In genomic region chr14:69982220-69982795, GRCh38 we compare ENCODE assay signal across 16 cellular contexts.
DNase-seq lines count a peak whose midpoint lies in the region; ATAC-seq and TF ChIP-seq lines count a peak whose summit lies in the region.
"Had no signal": no experiment of that assay in that cellular context is flagged by ENCODE, and none has a peak within 500 bp of the region (broad histone marks: within the 10 kb centered on the region; RNA-seq: fewer than 3 reads in every experiment).

No MANE protein-coding gene starts in this region.

- no peak for TF ChIP-seq POLR2A in gastrocnemius medialis (IDR thresholded peaks at IDR 0.05)

- ATAC-seq in gastrocnemius medialis (peak; percentile 95 to 99), GM19328 (IDR thresholded peaks at IDR 0.05; ENCODE audit: unreplicated experiment) (no peak), T-helper 17 cell (no peak)
- ATAC-seq in activated naive CD4-positive, alpha-beta T cell treated with anti-CD3 and anti-CD28 coated beads, Interleukin-2, amount 50 U/mL, for 72 hours = no peak

- H3K4me2 ChIP-seq in hepatocyte = no peak overlapping the region

- no peaks in the 10 kb centered on the region for H4K20me1 ChIP-seq in hepatocyte (ENCODE audit: insufficient read depth, poor library complexity, severe bottlenecking)

- H3K27me3 Mint-ChIP-seq in MCF 10A (ENCODE audit: insufficient read depth, unreplicated experiment) (no peaks in the 10 kb centered on the region), T-helper 17 cell (peaks cover 68% of the 10 kb centered on the region)

- no peaks in the 10 kb centered on the region for H3K79me2 ChIP-seq in hepatocyte

- H3K27ac ChIP-seq in hepatocyte (peak overlapping the region; percentile 40), gastrocnemius medialis (peak overlapping the region; percentile 44 to 67 (median 56))

- H2AFZ ChIP-seq in hepatocyte = no peak overlapping the region

- CTCF ChIA-PET in MCF 10A (lab: Yijun Ruan, JAX) = no interaction called here

- intact Hi-C loops in MCF 10A (cut with micrococcal nuclease) = no loop called here
- intact Hi-C loops in gastrocnemius medialis (cut with DNase I; ENCODE audit: low total_unique reads) = loop anchor here (1.0 kb wide), 1 partner anchor 132 kb away; no protein-coding TSS in a partner anchor

- H3K4me3 ChIP-seq in hepatocyte = no peak overlapping the region
- peak overlapping the region in 2 of 4 donors; percentile 11 to 25 for H3K4me3 ChIP-seq in gastrocnemius medialis

- no peak for TF ChIP-seq CTCF in MCF 10A (IDR thresholded peaks at IDR 0.05; ENCODE audit: unreplicated experiment)
- no peak for TF ChIP-seq CTCF in hepatocyte (IDR thresholded peaks at IDR 0.05; ENCODE audit: poor library complexity)
- TF ChIP-seq CTCF in gastrocnemius medialis (IDR thresholded peaks at IDR 0.05 in 4 of 5, conservative IDR thresholded peaks at IDR 0.05 in 1 of 5) = no peak

- DNase-seq in HCEC 1CT = peak; percentile 24
- peak; percentile 5 for DNase-seq in MCF 10A (ENCODE audit: unreplicated experiment)
- DNase-seq in hepatocyte (ENCODE audit: low spot score) = no peak
- DNase-seq in gastrocnemius medialis = peak in 1 of 2 donors; percentile 25
- DNase-seq in activated naive CD4-positive, alpha-beta T cell treated with anti-CD3 and anti-CD28 coated beads, Interleukin-2, amount 50 U/mL, for 72 hours (ENCODE audit: low spot score in 2 of 2) = no peak
- no peak for DNase-seq in T-helper 17 cell
- DNase-seq in hepatic stellate cell (ENCODE audit: low spot score) = no peak
- DNase-seq: GDM1, Karpas-422, NCI-H1105, NCI-H1694, NCI-H226, NCI-H69, OCI-M1, SHP77 treated with DMSO at 0.1 percent for 48 hours had no signal

- H3K9me2 ChIP-seq in hepatocyte (replicated peaks; ENCODE audit: insufficient read depth) = no peaks in the 10 kb centered on the region

- peaks cover 31% of the 10 kb centered on the region for H3K4me1 Mint-ChIP-seq in MCF 10A (ENCODE audit: insufficient read depth, unreplicated experiment)
- H3K4me1 Mint-ChIP-seq in T-helper 17 cell = peaks cover 2% of the 10 kb centered on the region

- in situ Hi-C loops in gastrocnemius medialis (cut with MboI; ENCODE audit: low sequenced_read_pairs in 4 of 4) = no loop called here

- no peaks in the 10 kb centered on the region for H3K36me3 ChIP-seq in hepatocyte (replicated peaks; ENCODE audit: insufficient read depth, low read depth)
- H3K36me3 ChIP-seq in gastrocnemius medialis = no peaks in the 10 kb centered on the region

- H3K4me3 Mint-ChIP-seq in MCF 10A (ENCODE audit: unreplicated experiment) (no peak overlapping the region), T-helper 17 cell (no peak overlapping the region)

- H3K27ac Mint-ChIP-seq in MCF 10A (ENCODE audit: low read depth, unreplicated experiment) = no peak overlapping the region
- no peak overlapping the region for H3K27ac Mint-ChIP-seq in activated naive CD4-positive, alpha-beta T cell treated with anti-CD3 and anti-CD28 coated beads, Interleukin-2, amount 50 U/mL, for 72 hours
- H3K27ac Mint-ChIP-seq in T-helper 17 cell = no peak overlapping the region

- BruUV-seq in MCF 10A (replicated peaks; lab: Mats Ljungman, UMichigan) = no TSS peak

- WGBS in hepatocyte (ENCODE audit: low lambda C conversion rate, missing lambda C conversion rate) = 64% methylated on average over 5 of the region's 5 CpGs

- no peaks in the 10 kb centered on the region for H3K9me3 Mint-ChIP-seq in MCF 10A (ENCODE audit: unreplicated experiment)
- no peaks in the 10 kb centered on the region for H3K9me3 Mint-ChIP-seq in activated naive CD4-positive, alpha-beta T cell treated with anti-CD3 and anti-CD28 coated beads, Interleukin-2, amount 50 U/mL, for 72 hours

- H3K4me1 ChIP-seq in hepatocyte (ENCODE audit: insufficient read depth) = peaks cover 20% of the 10 kb centered on the region
- H3K4me1 ChIP-seq in gastrocnemius medialis = peaks cover 18 to 19% of the 10 kb centered on the region in 2 donors

- H3K9me3 ChIP-seq in hepatocyte (ENCODE audit: low read depth) = no peaks in the 10 kb centered on the region
- H3K9me3 ChIP-seq in gastrocnemius medialis = no peaks in the 10 kb centered on the region
- H3K9me3 ChIP-seq in T-helper 17 cell (ENCODE audit: control insufficient read depth, low read length, poor library complexity, severe bottlenecking) = no peaks in the 10 kb centered on the region

- POLR2A ChIA-PET in MCF 10A (lab: Yijun Ruan, JAX) = interaction anchor here (1.4 kb wide), 1 partner anchor 17 kb away, joined by 4 read pairs; no protein-coding TSS in a partner anchor

- H3K27me3 ChIP-seq in hepatocyte (no peaks in the 10 kb centered on the region), gastrocnemius medialis (no peaks in the 10 kb centered on the region)

- H3K36me3 Mint-ChIP-seq in MCF 10A (ENCODE audit: insufficient read depth, unreplicated experiment) (peaks cover 5% of the 10 kb centered on the region), T-helper 17 cell (ENCODE audit: low read depth) (peaks cover 4% of the 10 kb centered on the region)
- H3K36me3 Mint-ChIP-seq in activated naive CD4-positive, alpha-beta T cell treated with anti-CD3 and anti-CD28 coated beads, Interleukin-2, amount 50 U/mL, for 72 hours = no peaks in the 10 kb centered on the region

Comparison
In these comparisons a context has a peak if more than half of its experiments do, and no peak if none do; other contexts are left out.
1. DNase-seq: peak in HCEC 1CT (single experiment) and MCF 10A (single experiment); none in hepatocyte (single experiment), activated naive CD4-positive, alpha-beta T cell treated with anti-CD3 and anti-CD28 coated beads, Interleukin-2, amount 50 U/mL, for 72 hours (0 of 2), T-helper 17 cell (0 of 3) and hepatic stellate cell (single experiment).
2. ATAC-seq: peak in gastrocnemius medialis (2 of 2); none in GM19328 (single experiment), activated naive CD4-positive, alpha-beta T cell treated with anti-CD3 and anti-CD28 coated beads, Interleukin-2, amount 50 U/mL, for 72 hours (0 of 2) and T-helper 17 cell (single experiment).